In the genomic region with DNA sequence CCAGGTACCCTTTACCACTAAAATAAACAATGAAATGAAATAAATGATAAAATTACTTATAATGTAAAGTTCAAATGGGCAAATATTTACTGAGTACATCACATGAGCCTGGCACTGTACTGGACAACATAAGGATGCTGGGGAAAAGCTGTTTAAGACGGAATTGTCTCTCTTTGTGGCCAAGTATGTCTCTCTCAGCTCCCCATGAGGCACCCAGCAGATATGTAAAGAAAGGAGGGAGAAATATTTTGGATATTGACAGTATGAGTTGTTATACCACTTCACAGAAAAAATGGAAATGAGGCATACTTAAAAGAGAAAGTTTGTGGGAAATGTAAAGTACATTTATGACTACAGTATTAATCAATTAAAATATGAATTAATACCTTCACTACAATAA, we compare ENCODE assay signal across 2 cellular contexts.
TF ChIP-seq lines count a peak whose summit lies in the region.

No MANE protein-coding gene starts in this region.

TF ChIP-seq in IMR-90, 13 proteins besides CTCF, POLR2A, EP300 and RAD21:
- TF ChIP-seq RCOR1 (IDR thresholded peaks at IDR 0.05; ENCODE audit: insufficient replicate concordance, low read length) (no peak), SMC3 (IDR thresholded peaks at IDR 0.05; ENCODE audit: low read depth, low read length) (no peak), RFX5 (IDR thresholded peaks at IDR 0.05; ENCODE audit: low read depth, low read length) (no peak), BHLHE40 (IDR thresholded peaks at IDR 0.05; ENCODE audit: low read depth, low read length) (no peak), CEBPB (IDR thresholded peaks at IDR 0.05; ENCODE audit: low read depth, low read length) (no peak), USF2 (IDR thresholded peaks at IDR 0.05; ENCODE audit: low read depth, low read length) (no peak), CHD1 (IDR thresholded peaks at IDR 0.05; ENCODE audit: low read depth, low read length) (no peak), FOS (IDR thresholded peaks at IDR 0.05; ENCODE audit: low read depth, low read length) (no peak), NFE2L2 (IDR thresholded peaks at IDR 0.05; ENCODE audit: low read depth, low read length) (no peak), MAZ (IDR thresholded peaks at IDR 0.05; ENCODE audit: borderline replicate concordance, low read depth, low read length) (no peak)

TF ChIP-seq in WTC11, 78 proteins besides CTCF, POLR2A, EP300 and RAD21:
- TF ChIP-seq GTF2I (CRISPR knock-in tag; conservative IDR thresholded peaks at IDR 0.05) (no peak), ZNF232 (CRISPR knock-in tag; IDR thresholded peaks at IDR 0.05) (no peak), ZNF423 (CRISPR knock-in tag; IDR thresholded peaks at IDR 0.05) (no peak), ZNF512 (CRISPR knock-in tag; IDR thresholded peaks at IDR 0.05; ENCODE audit: borderline replicate concordance) (no peak)
